ENCODE assay signal across 20 cellular contexts in the genomic region with DNA sequence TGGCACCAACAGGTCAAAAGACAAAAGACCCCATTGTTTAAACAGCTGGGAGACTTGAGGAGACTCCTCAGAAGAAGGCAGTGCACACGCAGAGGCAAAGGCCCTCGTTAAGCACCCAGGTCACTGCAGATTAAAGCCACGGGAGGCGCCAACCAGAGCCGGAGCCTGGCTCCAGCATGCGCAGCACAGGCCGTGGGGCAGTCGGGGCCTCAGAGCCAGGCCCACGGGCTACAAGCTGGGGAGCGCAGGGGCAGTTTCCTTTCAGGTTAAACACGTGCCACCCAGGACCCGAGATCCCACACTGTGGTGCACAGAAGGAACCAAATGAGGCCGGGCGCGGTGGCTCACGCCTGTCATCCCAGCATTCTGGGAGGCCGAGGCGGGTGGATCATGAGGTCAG. TPM values are rescaled to one million over a fixed set of nuclear protein-coding genes. Genes with fewer than 3 reads are reported as not detected.
"Had no signal": no experiment of that assay in that cellular context is flagged by ENCODE, and none has a peak within 500 bp of the region (broad histone marks: within the 10 kb centered on the region; RNA-seq: fewer than 3 reads in every experiment).

No MANE protein-coding gene starts in this region.

- H3K9me3 ChIP-seq: adrenal gland, left lung, prostate gland, stomach, thoracic aorta had no signal

- H3K27ac Mint-ChIP-seq: activated naive CD4-positive, alpha-beta T cell treated with anti-CD3 and anti-CD28 coated beads, Interleukin-2, amount 50 U/mL, for 24 hours had no signal

- H3K36me3 Mint-ChIP-seq: activated naive CD4-positive, alpha-beta T cell treated with anti-CD3 and anti-CD28 coated beads, Interleukin-2, amount 50 U/mL, for 24 hours had no signal

- H3K9me3 Mint-ChIP-seq: activated naive CD4-positive, alpha-beta T cell treated with anti-CD3 and anti-CD28 coated beads, Interleukin-2, amount 50 U/mL, for 24 hours had no signal

- H3K27me3 ChIP-seq: adrenal gland, foreskin keratinocyte, left lung, stomach had no signal

- FAIRE-seq: bronchial epithelial cell, keratinocyte had no signal

- H3K4me3 ChIP-seq: adrenal gland, left lung, prostate gland, smooth muscle cell, stomach, thoracic aorta had no signal

- H3K27me3 Mint-ChIP-seq: activated naive CD4-positive, alpha-beta T cell treated with anti-CD3 and anti-CD28 coated beads, Interleukin-2, amount 50 U/mL, for 24 hours had no signal

- DNase-seq: activated CD4-positive, CD25-positive, alpha-beta regulatory T cell treated with anti-CD3 and anti-CD28 coated beads, Interleukin-2, amount 50 U/mL, for 72 hours; activated CD8-positive, alpha-beta memory T cell treated with anti-CD3 and anti-CD28 coated beads for 24 hours; activated gamma-delta T cell; adrenal gland; foreskin keratinocyte; glutamatergic neuron; hippocampal formation; left lung; mammary epithelial cell; midbrain; stimulated activated CD4-positive, alpha-beta T cell treated with anti-CD3 and anti-CD28 coated beads, Interleukin-4, amount 100 ng/mL, for 1 hour; stomach had no signal

- H3K36me3 ChIP-seq: adrenal gland, prostate gland, thoracic aorta had no signal

- H3K4me3 Mint-ChIP-seq: activated naive CD4-positive, alpha-beta T cell treated with anti-CD3 and anti-CD28 coated beads, Interleukin-2, amount 50 U/mL, for 24 hours had no signal

- H3K4me2 ChIP-seq: smooth muscle cell had no signal

- H3K27ac ChIP-seq: foreskin keratinocyte, left lung, prostate gland, thoracic aorta, VCaP had no signal

- ATAC-seq: foreskin keratinocyte, left lung had no signal

RNA-seq across cellular contexts. Expression of gene PIEZO1, which starts 9.2 kb away (rescaled TPM):
- polyA plus RNA-seq: neural cell had no signal
